In genomic region chr1:224769987-224770693, GRCh38 we compare ENCODE assay signal across 12 cellular contexts.
A peak's percentile ranks its signal among the peaks of the same experiment; 100 is the strongest.
DNase-seq lines count a peak whose midpoint lies in the region; ATAC-seq and TF ChIP-seq lines count a peak whose summit lies in the region.
"Had no signal": no experiment of that assay in that cellular context is flagged by ENCODE, and none has a peak within 500 bp of the region (broad histone marks: within the 10 kb centered on the region; RNA-seq: fewer than 3 reads in every experiment).

No MANE protein-coding gene starts in this region.

- H3K4me3 Mint-ChIP-seq in neural progenitor cell, result no peak overlapping the region
- H3K4me3 Mint-ChIP-seq: activated naive CD8-positive, alpha-beta T cell treated with anti-CD3 and anti-CD28 coated beads, Interleukin-2, amount 10 ng/mL, durations not matched to agents 7 days and 5 days; naive thymus-derived CD4-positive, alpha-beta T cell had no signal

- H3K4me3 ChIP-seq in epithelial cell of esophagus (ENCODE audit: low read length) (no peak overlapping the region), neural progenitor cell (no peak overlapping the region)

- peak overlapping the region; percentile 52 for H3K4me2 ChIP-seq in neural progenitor cell

- no peak for ATAC-seq in GM19023 (IDR thresholded peaks at IDR 0.05; ENCODE audit: unreplicated experiment)
- no peak for ATAC-seq in GM18502 (IDR thresholded peaks at IDR 0.05; ENCODE audit: poor library complexity, unreplicated experiment)
- ATAC-seq: naive thymus-derived CD4-positive, alpha-beta T cell had no signal

- no peaks in the 10 kb centered on the region for H4K20me1 ChIP-seq in neural progenitor cell (ENCODE audit: low read depth)

- H3K9me3 ChIP-seq in neural progenitor cell (ENCODE audit: low read depth), result no peaks in the 10 kb centered on the region

- H3K79me2 ChIP-seq in neural progenitor cell (ENCODE audit: low read depth), result no peaks in the 10 kb centered on the region

- H3K36me3 ChIP-seq in neural progenitor cell, result no peaks in the 10 kb centered on the region

- no peaks in the 10 kb centered on the region for H3K9me3 Mint-ChIP-seq in neural progenitor cell
- H3K9me3 Mint-ChIP-seq: activated naive CD8-positive, alpha-beta T cell treated with anti-CD3 and anti-CD28 coated beads, Interleukin-2, amount 10 ng/mL, durations not matched to agents 7 days and 5 days; naive thymus-derived CD4-positive, alpha-beta T cell had no signal

- no peaks in the 10 kb centered on the region for H3K36me3 Mint-ChIP-seq in neural progenitor cell
- H3K36me3 Mint-ChIP-seq: activated naive CD8-positive, alpha-beta T cell treated with anti-CD3 and anti-CD28 coated beads, Interleukin-2, amount 10 ng/mL, durations not matched to agents 7 days and 5 days; naive thymus-derived CD4-positive, alpha-beta T cell had no signal

- no peaks in the 10 kb centered on the region for H3K27me3 ChIP-seq in neural progenitor cell

- H3K9ac ChIP-seq in neural progenitor cell, result no peak overlapping the region

- peaks cover 26% of the 10 kb centered on the region for H3K4me1 ChIP-seq in neural progenitor cell

- TF ChIP-seq CTCF in epithelial cell of esophagus (IDR thresholded peaks at IDR 0.05; ENCODE audit: insufficient read depth, low read depth, low read length, missing control alignments) (no peak), neural progenitor cell (IDR thresholded peaks at IDR 0.05) (no peak)

- H3K27me3 Mint-ChIP-seq in neural progenitor cell (ENCODE audit: insufficient read depth, low read depth), result no peaks in the 10 kb centered on the region

- peak; percentile 39 for DNase-seq in DMS53 treated with DMSO at 0.1 percent for 48 hours (lab: John Stamatoyannopoulos, UW; ENCODE audit: unreplicated experiment)
- DNase-seq in LHCN-M2 (ENCODE audit: low read depth), result peak; percentile 61
- DNase-seq in epithelial cell of esophagus (ENCODE audit: low read depth), result peak; percentile 27
- no peak for DNase-seq in neural progenitor cell (ENCODE audit: low spot score)
- DNase-seq in stimulated activated CD4-positive, alpha-beta T cell treated with anti-CD3 and anti-CD28 coated beads, Interleukin-15, amount 100 ng/mL, for 24 hours, result no peak
- DNase-seq in 8988T, result no peak
- DNase-seq: activated naive CD8-positive, alpha-beta T cell treated with anti-CD3 and anti-CD28 coated beads, Interleukin-2, amount 10 ng/mL, durations not matched to agents 7 days and 5 days; DMS153; naive thymus-derived CD4-positive, alpha-beta T cell; NCI-H187 treated with DMSO at 0.1 percent for 48 hours had no signal

- no peaks in the 10 kb centered on the region for H3F3A ChIP-seq in neural progenitor cell (ENCODE audit: low read depth)

- no peak overlapping the region for H3K27ac ChIP-seq in neural progenitor cell

- peaks cover 24% of the 10 kb centered on the region for H3K4me1 Mint-ChIP-seq in neural progenitor cell
- H3K4me1 Mint-ChIP-seq: activated naive CD8-positive, alpha-beta T cell treated with anti-CD3 and anti-CD28 coated beads, Interleukin-2, amount 10 ng/mL, durations not matched to agents 7 days and 5 days; naive thymus-derived CD4-positive, alpha-beta T cell had no signal

- H2AFZ ChIP-seq in neural progenitor cell (replicated peaks), result no peak overlapping the region

- no peak overlapping the region for H3K27ac Mint-ChIP-seq in neural progenitor cell
- H3K27ac Mint-ChIP-seq: activated naive CD8-positive, alpha-beta T cell treated with anti-CD3 and anti-CD28 coated beads, Interleukin-2, amount 10 ng/mL, durations not matched to agents 7 days and 5 days; naive thymus-derived CD4-positive, alpha-beta T cell had no signal

Comparison
In these comparisons a context has a peak if more than half of its experiments do, and no peak if none do; other contexts are left out.
1. DNase-seq: peak in DMS53 treated with DMSO at 0.1 percent for 48 hours (single experiment), LHCN-M2 (single experiment) and epithelial cell of esophagus (single experiment); none in neural progenitor cell (single experiment), stimulated activated CD4-positive, alpha-beta T cell treated with anti-CD3 and anti-CD28 coated beads, Interleukin-15, amount 100 ng/mL, for 24 hours (single experiment) and 8988T (single experiment).